ENCODE assay signal across 11 cellular contexts in genomic region chr14:89407856-89408255, GRCh38. TPM values are rescaled to one million over a fixed set of nuclear protein-coding genes. Genes with fewer than 3 reads are reported as not detected.
DNase-seq lines count a peak whose midpoint lies in the region; ATAC-seq and TF ChIP-seq lines count a peak whose summit lies in the region.
"Had no signal": no experiment of that assay in that cellular context is flagged by ENCODE, and none has a peak within 500 bp of the region (broad histone marks: within the 10 kb centered on the region; RNA-seq: fewer than 3 reads in every experiment).

No MANE protein-coding gene starts in this region.

- peak; percentile 87 for ATAC-seq in stimulated activated effector memory CD8-positive, alpha-beta T cell treated with anti-CD3 and anti-CD28 coated beads, Interleukin-12 subunit alpha, Interleukin-12 subunit beta, amount 100 ng/mL, for 72 hours
- ATAC-seq in HG02870 (IDR thresholded peaks at IDR 0.05; ENCODE audit: unreplicated experiment) = no peak

- H3K27me3 ChIP-seq in esophagus (ENCODE audit: control insufficient read depth in 1 of 2, insufficient read depth in 2 of 2, low read length in 2 of 2) = no peaks in the 10 kb centered on the region
- H3K27me3 ChIP-seq in dorsolateral prefrontal cortex = no peaks in the 10 kb centered on the region

- H3K36me3 Mint-ChIP-seq in activated CD4-positive, alpha-beta T cell treated with anti-CD3 and anti-CD28 coated beads, Interleukin-2, amount 10 ng/mL, durations not matched to agents 7 days and 5 days (ENCODE audit: low read depth) = peaks cover 63% of the 10 kb centered on the region
- peaks cover 47% of the 10 kb centered on the region for H3K36me3 Mint-ChIP-seq in T-helper 2 cell treated with Interferon-gamma antibody and Interleukin-4, amounts not matched to agents 5 μg/mL and 100 μg/mL, for 36 hours (ENCODE audit: low read depth)
- peaks cover 87% of the 10 kb centered on the region for H3K36me3 Mint-ChIP-seq in stimulated activated effector memory CD8-positive, alpha-beta T cell treated with anti-CD3 and anti-CD28 coated beads, Interleukin-12 subunit alpha, Interleukin-12 subunit beta, amount 100 ng/mL, for 72 hours

- no peak for TF ChIP-seq CTCF in dorsolateral prefrontal cortex (IDR thresholded peaks at IDR 0.05 in 54 of 56, conservative IDR thresholded peaks at IDR 0.05 in 2 of 56; ENCODE audit: low read depth in 1 of 56, partially characterized antibody in 56 of 56)

- H3K4me1 ChIP-seq in esophagus (ENCODE audit: control insufficient read depth in 2 of 2, insufficient read depth in 2 of 2, low read length in 1 of 2) = peaks cover 0 to 3% of the 10 kb centered on the region in 2 donors

- H3K4me3 Mint-ChIP-seq in activated CD4-positive, alpha-beta T cell treated with anti-CD3 and anti-CD28 coated beads, Interleukin-2, amount 10 ng/mL, durations not matched to agents 7 days and 5 days = no peak overlapping the region
- no peak overlapping the region for H3K4me3 Mint-ChIP-seq in T-helper 2 cell treated with Interferon-gamma antibody and Interleukin-4, amounts not matched to agents 5 μg/mL and 100 μg/mL, for 36 hours
- peak overlapping the region; percentile 57 for H3K4me3 Mint-ChIP-seq in stimulated activated effector memory CD8-positive, alpha-beta T cell treated with anti-CD3 and anti-CD28 coated beads, Interleukin-12 subunit alpha, Interleukin-12 subunit beta, amount 100 ng/mL, for 72 hours

- POLR2A ChIA-PET in activated CD4-positive, alpha-beta T cell treated with anti-CD3 and anti-CD28 coated beads, Interleukin-2, amount 10 ng/mL, durations not matched to agents 7 days and 5 days (lab: Charles Lee) = interaction anchor here (0.7 kb wide), 1 partner anchor 103 kb away, joined by 3 read pairs; no protein-coding TSS in a partner anchor

- H3K4me1 Mint-ChIP-seq in activated CD4-positive, alpha-beta T cell treated with anti-CD3 and anti-CD28 coated beads, Interleukin-2, amount 10 ng/mL, durations not matched to agents 7 days and 5 days = peaks cover 50% of the 10 kb centered on the region
- H3K4me1 Mint-ChIP-seq in T-helper 2 cell treated with Interferon-gamma antibody and Interleukin-4, amounts not matched to agents 5 μg/mL and 100 μg/mL, for 36 hours (ENCODE audit: low read depth) = peaks cover 36% of the 10 kb centered on the region
- peaks cover 65% of the 10 kb centered on the region for H3K4me1 Mint-ChIP-seq in stimulated activated effector memory CD8-positive, alpha-beta T cell treated with anti-CD3 and anti-CD28 coated beads, Interleukin-12 subunit alpha, Interleukin-12 subunit beta, amount 100 ng/mL, for 72 hours

- WGBS in esophagus, 2 donors = 69 to 73% methylated on average over 4 of the region's 4 CpGs

- peaks cover under 1% of the 10 kb centered on the region for H3K9me3 Mint-ChIP-seq in activated CD4-positive, alpha-beta T cell treated with anti-CD3 and anti-CD28 coated beads, Interleukin-2, amount 10 ng/mL, durations not matched to agents 7 days and 5 days
- H3K9me3 Mint-ChIP-seq in T-helper 2 cell treated with Interferon-gamma antibody and Interleukin-4, amounts not matched to agents 5 μg/mL and 100 μg/mL, for 36 hours = no peaks in the 10 kb centered on the region
- H3K9me3 Mint-ChIP-seq in stimulated activated effector memory CD8-positive, alpha-beta T cell treated with anti-CD3 and anti-CD28 coated beads, Interleukin-12 subunit alpha, Interleukin-12 subunit beta, amount 100 ng/mL, for 72 hours = no peaks in the 10 kb centered on the region

- CTCF ChIA-PET in activated CD4-positive, alpha-beta T cell treated with anti-CD3 and anti-CD28 coated beads, Interleukin-2, amount 10 ng/mL, durations not matched to agents 7 days and 5 days (lab: Charles Lee) = interaction anchor here (0.6 to 1.4 kb wide), 2 partner anchors 29 to 101 kb away, joined by 3 to 5 read pairs; no protein-coding TSS in a partner anchor

- no peak overlapping the region for H3K4me3 ChIP-seq in esophagus (ENCODE audit: low read depth in 1 of 2, low read length in 2 of 2)
- H3K4me3 ChIP-seq in dorsolateral prefrontal cortex = no peak overlapping the region

- no peaks in the 10 kb centered on the region for H3K9me3 ChIP-seq in esophagus (ENCODE audit: control insufficient read depth in 2 of 2, insufficient read depth in 1 of 2, low read depth in 1 of 2, low read length in 1 of 2)

- peaks cover 0 to 6% of the 10 kb centered on the region in 2 donors for H3K36me3 ChIP-seq in esophagus (ENCODE audit: control insufficient read depth in 2 of 2, insufficient read depth in 2 of 2, low read length in 1 of 2)

- H3K27ac ChIP-seq in esophagus (ENCODE audit: low read depth in 2 of 2, low read length in 1 of 2) (peak overlapping the region; percentile 83 to 95), dorsolateral prefrontal cortex (no peak overlapping the region)

- DNase-seq in activated CD4-positive, alpha-beta T cell treated with anti-CD3 and anti-CD28 coated beads, Interleukin-2, amount 10 ng/mL, durations not matched to agents 7 days and 5 days = no peak
- no peak for DNase-seq in activated CD4-positive, alpha-beta T cell treated with anti-CD3 and anti-CD28 coated beads for 48 hours
- peak; percentile 14 for DNase-seq in T-helper 2 cell treated with Interferon-gamma antibody and Interleukin-4, amounts not matched to agents 5 μg/mL and 100 μg/mL, for 36 hours (ENCODE audit: low spot score)
- DNase-seq in stimulated activated effector memory CD8-positive, alpha-beta T cell treated with anti-CD3 and anti-CD28 coated beads, Interleukin-12 subunit alpha, Interleukin-12 subunit beta, amount 100 ng/mL, for 72 hours (ENCODE audit: low spot score in 2 of 2) = no peak
- DNase-seq in dorsolateral prefrontal cortex (no peak), head of caudate nucleus (no peak)
- DNase-seq: activated naive CD4-positive, alpha-beta T cell; DMS79; NCI-H524 had no signal

- intact Hi-C loops in dorsolateral prefrontal cortex (cut with DNase I) (no loop called here), head of caudate nucleus (cut with DNase I) (no loop called here)

- H3K27me3 Mint-ChIP-seq in activated CD4-positive, alpha-beta T cell treated with anti-CD3 and anti-CD28 coated beads, Interleukin-2, amount 10 ng/mL, durations not matched to agents 7 days and 5 days = no peaks in the 10 kb centered on the region
- no peaks in the 10 kb centered on the region for H3K27me3 Mint-ChIP-seq in T-helper 2 cell treated with Interferon-gamma antibody and Interleukin-4, amounts not matched to agents 5 μg/mL and 100 μg/mL, for 36 hours (ENCODE audit: low read depth)

- H3K27ac Mint-ChIP-seq in activated CD4-positive, alpha-beta T cell treated with anti-CD3 and anti-CD28 coated beads, Interleukin-2, amount 10 ng/mL, durations not matched to agents 7 days and 5 days = peak overlapping the region; percentile 71
- H3K27ac Mint-ChIP-seq in T-helper 2 cell treated with Interferon-gamma antibody and Interleukin-4, amounts not matched to agents 5 μg/mL and 100 μg/mL, for 36 hours = no peak overlapping the region
- peak overlapping the region; percentile 77 for H3K27ac Mint-ChIP-seq in stimulated activated effector memory CD8-positive, alpha-beta T cell treated with anti-CD3 and anti-CD28 coated beads, Interleukin-12 subunit alpha, Interleukin-12 subunit beta, amount 100 ng/mL, for 72 hours

RNA-seq across cellular contexts. Expression of gene FOXN3, which starts 9.2 kb away (rescaled TPM):
- 10 to 100 TPM; 92.2 to 94.4 TPM for total RNA-seq in activated CD4-positive, alpha-beta T cell treated with anti-CD3 and anti-CD28 coated beads, Interleukin-2, amount 10 ng/mL, durations not matched to agents 7 days and 5 days
- 10 to 100 TPM; 10.3 to 14.1 TPM for polyA plus RNA-seq in esophagus
- 100 to 1,000 TPM in 6 of 120 experiments, 10 to 100 TPM in 114; 44.6 to 136 (median 70.8) TPM for total RNA-seq in dorsolateral prefrontal cortex

Comparison
In these comparisons a context has a peak if more than half of its experiments do, and no peak if none do; other contexts are left out.
1. H3K27ac ChIP-seq: peak in esophagus (2 of 2); none in dorsolateral prefrontal cortex (0 of 59).